1 cellular context compared by ENCODE assay signal in the genomic region with DNA sequence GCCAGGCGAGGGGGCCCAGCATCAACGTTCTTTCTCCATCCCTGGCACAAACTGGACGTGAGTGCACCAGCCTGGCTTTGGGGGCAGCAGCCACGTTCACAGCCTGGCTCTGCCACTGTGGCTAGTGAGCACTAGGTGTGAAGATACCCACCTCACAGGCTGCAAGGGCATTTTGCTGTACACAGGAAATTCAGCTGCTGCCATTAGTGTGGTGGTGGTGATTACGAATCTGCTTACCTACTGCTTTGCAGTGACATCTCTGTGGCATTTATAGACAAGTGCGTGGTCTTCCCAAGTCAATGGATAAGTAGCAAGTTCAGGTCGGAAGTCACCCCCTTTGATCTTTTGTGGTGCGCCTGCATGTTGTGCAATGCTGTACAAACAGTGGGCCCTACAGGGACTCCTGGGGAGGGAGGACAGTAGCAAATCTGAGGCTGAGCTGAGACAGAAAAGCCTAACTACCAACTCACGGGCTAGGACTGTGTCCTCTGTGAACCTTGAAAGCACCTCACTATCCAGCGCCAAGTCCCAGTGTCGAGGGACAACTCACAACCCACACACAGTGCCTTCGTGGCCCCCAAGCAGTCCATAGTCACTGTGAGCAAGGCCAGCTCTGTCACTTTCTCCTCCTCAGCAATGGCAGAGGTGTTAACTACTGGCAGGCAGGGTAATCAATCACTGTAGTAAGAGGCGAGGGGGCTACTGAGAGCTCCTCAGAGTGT.
TF ChIP-seq lines count a peak whose summit lies in the region.

No MANE protein-coding gene starts in this region.

TF ChIP-seq in HepG2, 621 proteins besides CTCF, POLR2A, EP300 and RAD21 (continued from another document and continues in another):
- TF ChIP-seq ZNF768 (CRISPR knock-in tag; IDR thresholded peaks at IDR 0.05) (peak; percentile 29; the same call in 1 of the 2 replicates), RBM39 (IDR thresholded peaks at IDR 0.05; ENCODE audit: low read depth, low read length, poor library complexity, severe bottlenecking) (no peak), U2AF1 (optimal IDR thresholded peaks at IDR 0.05; ENCODE audit: low read depth, low read length) (no peak), ZNF569 (CRISPR knock-in tag; IDR thresholded peaks at IDR 0.05; ENCODE audit: borderline replicate concordance) (no peak), JUNB (CRISPR knock-in tag; IDR thresholded peaks at IDR 0.05; ENCODE audit: borderline replicate concordance) (peak; percentile 47; the same call in 1 of the 2 replicates), TSC22D2 (CRISPR knock-in tag; IDR thresholded peaks at IDR 0.05; ENCODE audit: borderline replicate concordance) (no peak), ZNF143 (CRISPR knock-in tag; IDR thresholded peaks at IDR 0.05) (peak; percentile 56; the same call in 1 of the 2 replicates), ZNF138 (CRISPR knock-in tag; IDR thresholded peaks at IDR 0.05; ENCODE audit: low read depth) (no peak), HES4 (CRISPR knock-in tag; IDR thresholded peaks at IDR 0.05; ENCODE audit: borderline replicate concordance) (no peak), MAFG (CRISPR knock-in tag; IDR thresholded peaks at IDR 0.05) (no peak), FIP1L1 (IDR thresholded peaks at IDR 0.05; ENCODE audit: borderline replicate concordance, insufficient read depth, low read depth, low read length) (no peak), HOXA9 (CRISPR knock-in tag; IDR thresholded peaks at IDR 0.05; ENCODE audit: borderline replicate concordance) (no peak; the same call in 1 of the 2 replicates), KDM5B (CRISPR knock-in tag; IDR thresholded peaks at IDR 0.05; ENCODE audit: borderline replicate concordance) (no peak; the same call in 1 of the 2 replicates), ZFP1 (CRISPR knock-in tag; IDR thresholded peaks at IDR 0.05) (peak; percentile 75), ZNF12 (CRISPR knock-in tag; IDR thresholded peaks at IDR 0.05) (peak; percentile 87), TCF7L2 (IDR thresholded peaks at IDR 0.05; ENCODE audit: low read depth, low read length) (peak; percentile 98), FOXA3 (CRISPR knock-in tag; IDR thresholded peaks at IDR 0.05) (peak; percentile 96), ZNF350 (CRISPR knock-in tag; IDR thresholded peaks at IDR 0.05; ENCODE audit: borderline replicate concordance, low read depth) (peak; percentile 96), POLR2AphosphoS2 (IDR thresholded peaks at IDR 0.05; ENCODE audit: low read depth, low read length) (no peak), HOXA7 (CRISPR knock-in tag; IDR thresholded peaks at IDR 0.05) (no peak), PHF8 (CRISPR knock-in tag; IDR thresholded peaks at IDR 0.05) (peak; percentile 54), CCAR2 (optimal IDR thresholded peaks at IDR 0.05; ENCODE audit: low read depth, low read length) (peak; percentile 86), ZNF660 (CRISPR knock-in tag; IDR thresholded peaks at IDR 0.05; ENCODE audit: borderline replicate concordance, low read depth) (no peak)
- TF ChIP-seq, protein P1, sequence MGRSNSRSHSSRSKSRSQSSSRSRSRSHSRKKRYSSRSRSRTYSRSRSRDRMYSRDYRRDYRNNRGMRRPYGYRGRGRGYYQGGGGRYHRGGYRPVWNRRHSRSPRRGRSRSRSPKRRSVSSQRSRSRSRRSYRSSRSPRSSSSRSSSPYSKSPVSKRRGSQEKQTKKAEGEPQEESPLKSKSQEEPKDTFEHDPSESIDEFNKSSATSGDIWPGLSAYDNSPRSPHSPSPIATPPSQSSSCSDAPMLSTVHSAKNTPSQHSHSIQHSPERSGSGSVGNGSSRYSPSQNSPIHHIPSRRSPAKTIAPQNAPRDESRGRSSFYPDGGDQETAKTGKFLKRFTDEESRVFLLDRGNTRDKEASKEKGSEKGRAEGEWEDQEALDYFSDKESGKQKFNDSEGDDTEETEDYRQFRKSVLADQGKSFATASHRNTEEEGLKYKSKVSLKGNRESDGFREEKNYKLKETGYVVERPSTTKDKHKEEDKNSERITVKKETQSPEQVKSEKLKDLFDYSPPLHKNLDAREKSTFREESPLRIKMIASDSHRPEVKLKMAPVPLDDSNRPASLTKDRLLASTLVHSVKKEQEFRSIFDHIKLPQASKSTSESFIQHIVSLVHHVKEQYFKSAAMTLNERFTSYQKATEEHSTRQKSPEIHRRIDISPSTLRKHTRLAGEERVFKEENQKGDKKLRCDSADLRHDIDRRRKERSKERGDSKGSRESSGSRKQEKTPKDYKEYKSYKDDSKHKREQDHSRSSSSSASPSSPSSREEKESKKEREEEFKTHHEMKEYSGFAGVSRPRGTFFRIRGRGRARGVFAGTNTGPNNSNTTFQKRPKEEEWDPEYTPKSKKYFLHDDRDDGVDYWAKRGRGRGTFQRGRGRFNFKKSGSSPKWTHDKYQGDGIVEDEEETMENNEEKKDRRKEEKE (IDR thresholded peaks at IDR 0.05), result no peak
- TF ChIP-seq, protein P2, sequence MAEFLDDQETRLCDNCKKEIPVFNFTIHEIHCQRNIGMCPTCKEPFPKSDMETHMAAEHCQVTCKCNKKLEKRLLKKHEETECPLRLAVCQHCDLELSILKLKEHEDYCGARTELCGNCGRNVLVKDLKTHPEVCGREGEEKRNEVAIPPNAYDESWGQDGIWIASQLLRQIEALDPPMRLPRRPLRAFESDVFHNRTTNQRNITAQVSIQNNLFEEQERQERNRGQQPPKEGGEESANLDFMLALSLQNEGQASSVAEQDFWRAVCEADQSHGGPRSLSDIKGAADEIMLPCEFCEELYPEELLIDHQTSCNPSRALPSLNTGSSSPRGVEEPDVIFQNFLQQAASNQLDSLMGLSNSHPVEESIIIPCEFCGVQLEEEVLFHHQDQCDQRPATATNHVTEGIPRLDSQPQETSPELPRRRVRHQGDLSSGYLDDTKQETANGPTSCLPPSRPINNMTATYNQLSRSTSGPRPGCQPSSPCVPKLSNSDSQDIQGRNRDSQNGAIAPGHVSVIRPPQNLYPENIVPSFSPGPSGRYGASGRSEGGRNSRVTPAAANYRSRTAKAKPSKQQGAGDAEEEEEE (CRISPR knock-in tag; IDR thresholded peaks at IDR 0.05; ENCODE audit: borderline replicate concordance), result no peak
- TF ChIP-seq, protein P3, sequence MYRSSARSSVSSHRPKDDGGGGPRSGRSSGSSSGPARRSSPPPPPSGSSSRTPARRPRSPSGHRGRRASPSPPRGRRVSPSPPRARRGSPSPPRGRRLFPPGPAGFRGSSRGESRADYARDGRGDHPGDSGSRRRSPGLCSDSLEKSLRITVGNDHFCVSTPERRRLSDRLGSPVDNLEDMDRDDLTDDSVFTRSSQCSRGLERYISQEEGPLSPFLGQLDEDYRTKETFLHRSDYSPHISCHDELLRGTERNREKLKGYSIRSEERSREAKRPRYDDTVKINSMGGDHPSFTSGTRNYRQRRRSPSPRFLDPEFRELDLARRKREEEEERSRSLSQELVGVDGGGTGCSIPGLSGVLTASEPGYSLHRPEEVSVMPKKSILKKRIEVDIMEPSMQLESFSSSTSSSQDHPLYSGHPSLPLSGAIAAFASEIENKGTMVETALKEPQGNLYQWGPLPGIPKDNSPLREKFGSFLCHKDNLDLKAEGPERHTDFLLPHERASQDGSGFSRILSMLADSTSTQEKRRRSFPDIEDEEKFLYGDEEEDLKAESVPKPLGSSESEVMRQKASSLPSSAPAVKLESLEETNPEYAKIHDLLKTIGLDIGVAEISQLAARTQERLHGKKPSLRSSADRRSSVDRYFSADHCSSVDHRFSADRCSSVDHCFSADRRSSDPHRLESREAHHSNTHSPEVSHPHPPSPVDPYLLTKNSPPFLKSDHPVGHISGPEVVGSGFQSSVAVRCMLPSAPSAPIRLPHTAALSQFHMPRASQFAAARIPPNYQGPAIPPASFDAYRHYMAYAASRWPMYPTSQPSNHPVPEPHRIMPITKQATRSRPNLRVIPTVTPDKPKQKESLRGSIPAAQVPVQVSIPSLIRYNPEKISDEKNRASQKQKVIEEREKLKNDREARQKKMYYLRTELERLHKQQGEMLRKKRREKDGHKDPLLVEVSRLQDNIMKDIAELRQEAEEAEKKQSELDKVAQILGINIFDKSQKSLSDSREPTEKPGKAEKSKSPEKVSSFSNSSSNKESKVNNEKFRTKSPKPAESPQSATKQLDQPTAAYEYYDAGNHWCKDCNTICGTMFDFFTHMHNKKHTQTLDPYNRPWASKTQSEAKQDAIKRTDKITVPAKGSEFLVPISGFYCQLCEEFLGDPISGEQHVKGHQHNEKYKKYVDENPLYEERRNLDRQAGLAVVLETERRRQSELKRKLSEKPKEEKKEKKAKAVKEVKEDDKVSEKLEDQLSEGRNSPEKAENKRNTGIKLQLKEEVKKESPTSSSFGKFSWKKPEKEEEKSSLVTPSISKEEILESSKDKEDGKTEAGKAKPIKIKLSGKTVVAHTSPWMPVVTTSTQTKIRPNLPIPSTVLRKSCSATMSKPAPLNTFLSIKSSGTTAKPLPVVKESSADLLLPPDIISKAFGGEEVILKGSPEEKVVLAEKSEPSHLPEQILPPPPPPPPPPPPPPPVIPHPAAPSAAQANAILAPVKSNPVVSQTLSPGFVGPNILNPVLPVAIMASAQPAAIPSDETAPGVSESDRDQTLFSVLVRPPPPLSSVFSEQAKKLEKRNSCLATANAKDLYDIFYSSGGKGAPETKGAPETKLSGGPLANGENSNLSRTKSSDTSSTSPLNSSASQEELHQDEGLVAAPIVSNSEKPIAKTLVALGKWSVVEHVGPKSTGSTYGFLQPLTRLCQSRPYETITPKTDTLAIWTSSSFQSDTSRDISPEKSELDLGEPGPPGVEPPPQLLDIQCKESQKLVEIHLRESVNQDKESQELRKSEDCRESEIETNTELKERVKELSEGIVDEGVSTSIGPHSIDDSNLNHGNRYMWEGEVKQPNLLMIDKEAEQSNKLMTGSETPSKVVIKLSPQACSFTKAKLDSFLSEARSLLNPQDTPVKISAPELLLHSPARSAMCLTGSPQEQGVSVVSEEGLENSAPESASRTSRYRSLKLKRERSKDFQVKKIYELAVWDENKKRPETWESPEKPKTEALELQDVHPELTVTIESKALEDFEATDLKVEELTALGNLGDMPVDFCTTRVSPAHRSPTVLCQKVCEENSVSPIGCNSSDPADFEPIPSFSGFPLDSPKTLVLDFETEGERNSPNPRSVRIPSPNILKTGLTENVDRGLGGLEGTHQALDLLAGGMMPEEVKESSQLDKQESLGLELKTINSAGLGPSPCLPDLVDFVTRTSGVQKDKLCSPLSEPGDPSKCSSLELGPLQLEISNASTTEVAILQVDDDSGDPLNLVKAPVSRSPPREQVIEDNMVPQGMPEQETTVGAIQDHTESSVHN (CRISPR knock-in tag; IDR thresholded peaks at IDR 0.05), result peak; percentile 97
- TF ChIP-seq, protein P4, sequence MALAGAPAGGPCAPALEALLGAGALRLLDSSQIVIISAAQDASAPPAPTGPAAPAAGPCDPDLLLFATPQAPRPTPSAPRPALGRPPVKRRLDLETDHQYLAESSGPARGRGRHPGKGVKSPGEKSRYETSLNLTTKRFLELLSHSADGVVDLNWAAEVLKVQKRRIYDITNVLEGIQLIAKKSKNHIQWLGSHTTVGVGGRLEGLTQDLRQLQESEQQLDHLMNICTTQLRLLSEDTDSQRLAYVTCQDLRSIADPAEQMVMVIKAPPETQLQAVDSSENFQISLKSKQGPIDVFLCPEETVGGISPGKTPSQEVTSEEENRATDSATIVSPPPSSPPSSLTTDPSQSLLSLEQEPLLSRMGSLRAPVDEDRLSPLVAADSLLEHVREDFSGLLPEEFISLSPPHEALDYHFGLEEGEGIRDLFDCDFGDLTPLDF (CRISPR knock-in tag; IDR thresholded peaks at IDR 0.05), result no peak
- TF ChIP-seq, protein P5, sequence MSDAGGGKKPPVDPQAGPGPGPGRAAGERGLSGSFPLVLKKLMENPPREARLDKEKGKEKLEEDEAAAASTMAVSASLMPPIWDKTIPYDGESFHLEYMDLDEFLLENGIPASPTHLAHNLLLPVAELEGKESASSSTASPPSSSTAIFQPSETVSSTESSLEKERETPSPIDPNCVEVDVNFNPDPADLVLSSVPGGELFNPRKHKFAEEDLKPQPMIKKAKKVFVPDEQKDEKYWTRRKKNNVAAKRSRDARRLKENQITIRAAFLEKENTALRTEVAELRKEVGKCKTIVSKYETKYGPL (CRISPR knock-in tag; IDR thresholded peaks at IDR 0.05), result no peak
- TF ChIP-seq, protein P6, sequence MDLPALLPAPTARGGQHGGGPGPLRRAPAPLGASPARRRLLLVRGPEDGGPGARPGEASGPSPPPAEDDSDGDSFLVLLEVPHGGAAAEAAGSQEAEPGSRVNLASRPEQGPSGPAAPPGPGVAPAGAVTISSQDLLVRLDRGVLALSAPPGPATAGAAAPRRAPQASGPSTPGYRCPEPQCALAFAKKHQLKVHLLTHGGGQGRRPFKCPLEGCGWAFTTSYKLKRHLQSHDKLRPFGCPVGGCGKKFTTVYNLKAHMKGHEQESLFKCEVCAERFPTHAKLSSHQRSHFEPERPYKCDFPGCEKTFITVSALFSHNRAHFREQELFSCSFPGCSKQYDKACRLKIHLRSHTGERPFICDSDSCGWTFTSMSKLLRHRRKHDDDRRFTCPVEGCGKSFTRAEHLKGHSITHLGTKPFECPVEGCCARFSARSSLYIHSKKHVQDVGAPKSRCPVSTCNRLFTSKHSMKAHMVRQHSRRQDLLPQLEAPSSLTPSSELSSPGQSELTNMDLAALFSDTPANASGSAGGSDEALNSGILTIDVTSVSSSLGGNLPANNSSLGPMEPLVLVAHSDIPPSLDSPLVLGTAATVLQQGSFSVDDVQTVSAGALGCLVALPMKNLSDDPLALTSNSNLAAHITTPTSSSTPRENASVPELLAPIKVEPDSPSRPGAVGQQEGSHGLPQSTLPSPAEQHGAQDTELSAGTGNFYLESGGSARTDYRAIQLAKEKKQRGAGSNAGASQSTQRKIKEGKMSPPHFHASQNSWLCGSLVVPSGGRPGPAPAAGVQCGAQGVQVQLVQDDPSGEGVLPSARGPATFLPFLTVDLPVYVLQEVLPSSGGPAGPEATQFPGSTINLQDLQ (CRISPR knock-in tag; IDR thresholded peaks at IDR 0.05), result peak; percentile 87; the same call in 1 of the 2 replicates
- TF ChIP-seq, protein P7, sequence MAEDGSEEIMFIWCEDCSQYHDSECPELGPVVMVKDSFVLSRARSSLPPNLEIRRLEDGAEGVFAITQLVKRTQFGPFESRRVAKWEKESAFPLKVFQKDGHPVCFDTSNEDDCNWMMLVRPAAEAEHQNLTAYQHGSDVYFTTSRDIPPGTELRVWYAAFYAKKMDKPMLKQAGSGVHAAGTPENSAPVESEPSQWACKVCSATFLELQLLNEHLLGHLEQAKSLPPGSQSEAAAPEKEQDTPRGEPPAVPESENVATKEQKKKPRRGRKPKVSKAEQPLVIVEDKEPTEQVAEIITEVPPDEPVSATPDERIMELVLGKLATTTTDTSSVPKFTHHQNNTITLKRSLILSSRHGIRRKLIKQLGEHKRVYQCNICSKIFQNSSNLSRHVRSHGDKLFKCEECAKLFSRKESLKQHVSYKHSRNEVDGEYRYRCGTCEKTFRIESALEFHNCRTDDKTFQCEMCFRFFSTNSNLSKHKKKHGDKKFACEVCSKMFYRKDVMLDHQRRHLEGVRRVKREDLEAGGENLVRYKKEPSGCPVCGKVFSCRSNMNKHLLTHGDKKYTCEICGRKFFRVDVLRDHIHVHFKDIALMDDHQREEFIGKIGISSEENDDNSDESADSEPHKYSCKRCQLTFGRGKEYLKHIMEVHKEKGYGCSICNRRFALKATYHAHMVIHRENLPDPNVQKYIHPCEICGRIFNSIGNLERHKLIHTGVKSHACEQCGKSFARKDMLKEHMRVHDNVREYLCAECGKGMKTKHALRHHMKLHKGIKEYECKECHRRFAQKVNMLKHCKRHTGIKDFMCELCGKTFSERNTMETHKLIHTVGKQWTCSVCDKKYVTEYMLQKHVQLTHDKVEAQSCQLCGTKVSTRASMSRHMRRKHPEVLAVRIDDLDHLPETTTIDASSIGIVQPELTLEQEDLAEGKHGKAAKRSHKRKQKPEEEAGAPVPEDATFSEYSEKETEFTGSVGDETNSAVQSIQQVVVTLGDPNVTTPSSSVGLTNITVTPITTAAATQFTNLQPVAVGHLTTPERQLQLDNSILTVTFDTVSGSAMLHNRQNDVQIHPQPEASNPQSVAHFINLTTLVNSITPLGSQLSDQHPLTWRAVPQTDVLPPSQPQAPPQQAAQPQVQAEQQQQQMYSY (CRISPR knock-in tag; IDR thresholded peaks at IDR 0.05), result no peak
